ENCODE assay signal across 13 cellular contexts in genomic region chr16:89510526-89510925, GRCh38. TPM values are rescaled to one million over a fixed set of nuclear protein-coding genes. Genes with fewer than 3 reads are reported as not detected.
A peak's percentile ranks its signal among the peaks of the same experiment; 100 is the strongest.
DNase-seq lines count a peak whose midpoint lies in the region; ATAC-seq, FAIRE-seq and TF ChIP-seq lines count a peak whose summit lies in the region.
"Had no signal": no experiment of that assay in that cellular context is flagged by ENCODE, and none has a peak within 500 bp of the region (broad histone marks: within the 10 kb centered on the region; RNA-seq: fewer than 3 reads in every experiment).

No MANE protein-coding gene starts in this region.

- H3K79me2 ChIP-seq in HepG2 (ENCODE audit: insufficient read depth, low read length) = peaks cover 47% of the 10 kb centered on the region

- no peaks in the 10 kb centered on the region for H3K9me3 Mint-ChIP-seq in activated CD8-positive, alpha-beta T cell treated with anti-CD3 and anti-CD28 coated beads for 36 hours
- H3K9me3 Mint-ChIP-seq in immature natural killer cell = no peaks in the 10 kb centered on the region
- H3K9me3 Mint-ChIP-seq in progenitor cell of endocrine pancreas (ENCODE audit: low read depth) = no peaks in the 10 kb centered on the region

- H3K27me3 ChIP-seq in HepG2 (ENCODE audit: control insufficient read depth in 1 of 2, insufficient read depth in 2 of 2, low read length in 2 of 2) (no peaks in the 10 kb centered on the region; a peak in 1 of 5 replicates), right lobe of liver (no peaks in the 10 kb centered on the region)
- H3K27me3 ChIP-seq: stomach had no signal

- POLR2A ChIA-PET in HepG2 (lab: Yijun Ruan, JAX) = interaction anchor here (1.9 kb wide), 1 partner anchor 22 kb away, joined by 4 read pairs; no protein-coding TSS in a partner anchor
- POLR2A ChIA-PET in activated CD8-positive, alpha-beta T cell treated with anti-CD3 and anti-CD28 coated beads for 36 hours (lab: Charles Lee) = interaction anchor here (0.6 kb wide), 1 partner anchor 21 kb away, joined by 3 read pairs; the partner anchor contains the start of gene ANKRD11

- H3K27ac ChIP-seq in HepG2 (ENCODE audit: extremely low read length, insufficient read depth, low read length) (no peak overlapping the region), right lobe of liver (no peak overlapping the region)
- H3K27ac ChIP-seq: stomach, VCaP had no signal

- no peak for DNase-seq in HepG2 (ENCODE audit: low spot score)
- no peak for DNase-seq in right lobe of liver
- no peak for DNase-seq in activated CD8-positive, alpha-beta T cell treated with anti-CD3 and anti-CD28 coated beads for 36 hours
- no peak for DNase-seq in immature natural killer cell
- DNase-seq in SK-N-DZ (ENCODE audit: low spot score) = no peak
- DNase-seq in cortex of kidney (lab: John Stamatoyannopoulos, UW) = no peak
- DNase-seq in progenitor cell of endocrine pancreas (ENCODE audit: low spot score, unreplicated experiment) = no peak
- DNase-seq: left colon, NCI-H1417 treated with DMSO at 0.1 percent for 48 hours, stomach had no signal

- no peak overlapping the region for H3K4me2 ChIP-seq in HepG2 (ENCODE audit: low read depth, low read length)

- CTCF ChIA-PET in HepG2 (lab: Yijun Ruan, JAX; ENCODE audit: low intra/inter-chr PET ratio, low total read pairs) = no interaction called here
- CTCF ChIA-PET in activated CD8-positive, alpha-beta T cell treated with anti-CD3 and anti-CD28 coated beads for 36 hours (lab: Charles Lee) = interaction anchor here (1.2 to 1.4 kb wide), 5 partner anchors 16 to 264 kb away, joined by 3 to 4 read pairs (median 3); no protein-coding TSS in a partner anchor

- H3K27ac Mint-ChIP-seq in activated CD8-positive, alpha-beta T cell treated with anti-CD3 and anti-CD28 coated beads for 36 hours = peak overlapping the region; percentile 38
- H3K27ac Mint-ChIP-seq in immature natural killer cell (peak overlapping the region in 1 of 6 donors; percentile 45), progenitor cell of endocrine pancreas (no peak overlapping the region)

- peaks cover 18 to 36% of the 10 kb centered on the region in 2 experiments for H3K36me3 ChIP-seq in HepG2 (replicated peaks in 1 of 2; ENCODE audit: control insufficient read depth in 1 of 2, insufficient read depth in 2 of 2, low read length in 2 of 2)
- peaks cover 5 to 41% (median 12%) of the 10 kb centered on the region in 4 donors for H3K36me3 ChIP-seq in right lobe of liver

- in situ Hi-C loops in HepG2 (cut with HindIII; ENCODE audit: extremely low pct_ligation_motif_present, low pct_unique_long_range_greater_than_20kb) = no loop called here

- FAIRE-seq in HepG2 (lab: Jason Lieb, UNC) = no peak
- FAIRE-seq: bronchial epithelial cell had no signal

- no peaks in the 10 kb centered on the region for H3K9me3 ChIP-seq in HepG2 (ENCODE audit: low read length)
- H3K9me3 ChIP-seq in right lobe of liver = no peaks in the 10 kb centered on the region
- H3K9me3 ChIP-seq: stomach had no signal

- peaks cover 36% of the 10 kb centered on the region for H3K4me1 ChIP-seq in HepG2 (ENCODE audit: insufficient read depth, low read length)
- peaks cover 0 to 28% (median 10%) of the 10 kb centered on the region in 4 donors for H3K4me1 ChIP-seq in right lobe of liver

- H4K20me1 ChIP-seq in HepG2 (ENCODE audit: insufficient read depth, low read length) = peaks cover 12% of the 10 kb centered on the region

- WGBS in HepG2 (ENCODE audit: low lambda C conversion rate) = 92% methylated on average over 9 of the region's 9 CpGs
- WGBS in right lobe of liver (ENCODE audit: insufficient coverage, low coverage, low lambda C conversion rate, missing lambda C conversion rate) = 92% methylated on average over 5 of the region's 9 CpGs

- TF ChIP-seq EP300 in HepG2 (IDR thresholded peaks at IDR 0.05; ENCODE audit: low read depth in 2 of 2, low read length in 2 of 2) (no peak), HepG2 (CRISPR knock-in tag; IDR thresholded peaks at IDR 0.05; ENCODE audit: borderline replicate concordance) (no peak)

- peak overlapping the region; percentile 24 for H3K4me3 Mint-ChIP-seq in activated CD8-positive, alpha-beta T cell treated with anti-CD3 and anti-CD28 coated beads for 36 hours
- H3K4me3 Mint-ChIP-seq in immature natural killer cell (peak overlapping the region in 3 of 5 donors; percentile 67 to 92 (median 92)), progenitor cell of endocrine pancreas (ENCODE audit: low read depth) (no peak overlapping the region)

- H2AFZ ChIP-seq in HepG2 (ENCODE audit: low read length) = no peak overlapping the region

- ATAC-seq in HepG2 (no peak), right lobe of liver (no peak), GM21786 (IDR thresholded peaks at IDR 0.05; ENCODE audit: unreplicated experiment) (no peak)
- ATAC-seq in activated CD8-positive, alpha-beta T cell treated with anti-CD3 and anti-CD28 coated beads for 36 hours = no peak
- ATAC-seq: left colon had no signal

- BruUV-seq in HepG2 (replicated peaks; lab: Mats Ljungman, UMichigan) = no TSS peak

- no peaks in the 10 kb centered on the region for H3K27me3 Mint-ChIP-seq in activated CD8-positive, alpha-beta T cell treated with anti-CD3 and anti-CD28 coated beads for 36 hours
- peaks cover 0 to 15% (median 11%) of the 10 kb centered on the region in 3 donors for H3K27me3 Mint-ChIP-seq in immature natural killer cell (ENCODE audit: low read depth in 3 of 3)
- H3K27me3 Mint-ChIP-seq in progenitor cell of endocrine pancreas = no peaks in the 10 kb centered on the region

- intact Hi-C loops in HepG2 (cut with micrococcal nuclease; ENCODE audit: unreplicated experiment) = no loop called here
- intact Hi-C loops in right lobe of liver (cut with DNase I) = loop anchor here in 1 of 2 donors (10.0 kb wide), 1 partner anchor 176 kb away; no protein-coding TSS in a partner anchor
- intact Hi-C loops in activated CD8-positive, alpha-beta T cell treated with anti-CD3 and anti-CD28 coated beads for 36 hours (cut with micrococcal nuclease) = no loop called here

- no peak for TF ChIP-seq RAD21 in HepG2 (CRISPR knock-in tag; IDR thresholded peaks at IDR 0.05)

- TF ChIP-seq POLR2A in HepG2 (IDR thresholded peaks at IDR 0.05; ENCODE audit: insufficient read depth in 1 of 2, low read depth in 2 of 2, low read length in 2 of 2) (no peak), right lobe of liver (IDR thresholded peaks at IDR 0.05) (no peak)

- TF ChIP-seq CTCF in HepG2 (CRISPR knock-in tag; IDR thresholded peaks at IDR 0.05) (no peak), right lobe of liver (IDR thresholded peaks at IDR 0.05) (no peak), progenitor cell of endocrine pancreas (IDR thresholded peaks at IDR 0.05; ENCODE audit: unreplicated experiment) (no peak)
- TF ChIP-seq CTCF in activated CD8-positive, alpha-beta T cell treated with anti-CD3 and anti-CD28 coated beads for 36 hours (IDR thresholded peaks at IDR 0.05) = no peak

- H3K4me3 ChIP-seq in HepG2 (replicated peaks in 1 of 3; ENCODE audit: insufficient read depth in 1 of 3, low read depth in 2 of 3, low read length in 3 of 3) = no peak overlapping the region
- H3K4me3 ChIP-seq in right lobe of liver = no peak overlapping the region
- H3K4me3 ChIP-seq: stomach had no signal

- H3K9ac ChIP-seq in HepG2 (ENCODE audit: insufficient read depth, low read depth, low read length) = peak overlapping the region; percentile 24; the same call in 1 of the 2 replicates

- H3K36me3 Mint-ChIP-seq in activated CD8-positive, alpha-beta T cell treated with anti-CD3 and anti-CD28 coated beads for 36 hours (ENCODE audit: low read depth) = peaks cover 21% of the 10 kb centered on the region
- peaks cover 6 to 10% (median 6%) of the 10 kb centered on the region in 3 donors for H3K36me3 Mint-ChIP-seq in immature natural killer cell
- peaks cover 7% of the 10 kb centered on the region for H3K36me3 Mint-ChIP-seq in progenitor cell of endocrine pancreas (ENCODE audit: insufficient read depth)

- peaks cover 27% of the 10 kb centered on the region for H3K4me1 Mint-ChIP-seq in activated CD8-positive, alpha-beta T cell treated with anti-CD3 and anti-CD28 coated beads for 36 hours (ENCODE audit: low read depth)
- H3K4me1 Mint-ChIP-seq in immature natural killer cell (peaks cover 29 to 38% of the 10 kb centered on the region in 2 donors), progenitor cell of endocrine pancreas (ENCODE audit: low read depth) (peaks cover 5% of the 10 kb centered on the region)

RNA-seq across cellular contexts. Expression of gene SPG7, which starts 2.3 kb away (rescaled TPM):
- 63.9 and 136 TPM in 2 replicates for total RNA-seq in HepG2 (2016; rRNA removed; fragmentation: Illumina TruSeq; extraction: Trizol)
- total RNA-seq in HepG2 (2016; cell fraction: cytosol; rRNA removed; fragmentation: Illumina TruSeq; extraction: Trizol; ENCODE audit: low read depth) = 47.1 and 47.6 TPM in 2 replicates
- total RNA-seq in HepG2 (2016; cell fraction: insoluble cytoplasmic fraction; rRNA removed; fragmentation: Illumina TruSeq; extraction: Trizol) = 54.6 and 131 TPM in 2 replicates
- 46.3 and 47.0 TPM in 2 replicates for total RNA-seq in HepG2 (2016; cell fraction: membrane; rRNA removed; fragmentation: Illumina TruSeq; extraction: Trizol)
- 148 and 166 TPM in 2 replicates for total RNA-seq in HepG2 (2016; cell fraction: nucleus; rRNA removed; fragmentation: Illumina TruSeq; extraction: Trizol)
- polyA plus RNA-seq in HepG2 (2011; rRNA removed) = 66.0 and 77.5 TPM in 2 replicates
- polyA plus RNA-seq in HepG2 (2011; cell fraction: cytosol; rRNA removed) = 41.6 and 46.2 TPM in 2 replicates
- 327 and 378 TPM in 2 replicates for polyA plus RNA-seq in HepG2 (2011; cell fraction: nucleus; rRNA removed)
- polyA plus RNA-seq in HepG2 (2012) = 69.0 and 72.2 TPM in 2 replicates
- polyA plus RNA-seq in HepG2 (2016; cell fraction: cytosol; fragmentation: Illumina TruSeq; extraction: Trizol; ENCODE audit: low read depth) = 8.2 and 9.5 TPM in 2 replicates
- polyA plus RNA-seq in HepG2 (2016; cell fraction: insoluble cytoplasmic fraction; fragmentation: Illumina TruSeq; extraction: Trizol; ENCODE audit: low read depth) = 43.3 and 56.0 TPM in 2 replicates
- polyA plus RNA-seq in HepG2 (2016; cell fraction: membrane; fragmentation: Illumina TruSeq; extraction: Trizol; ENCODE audit: low read depth) = 16.9 and 17.6 TPM in 2 replicates
- 304 and 336 TPM in 2 replicates for polyA plus RNA-seq in HepG2 (2016; cell fraction: nucleus; fragmentation: Illumina TruSeq; extraction: Trizol; ENCODE audit: insufficient read depth, low read depth)
- 76.1 and 106 TPM in 2 replicates for polyA minus RNA-seq in HepG2 (2011; rRNA and poly(A)+ RNA removed; ENCODE audit: low replicate concordance)
- 59.0 and 61.6 TPM in 2 replicates for polyA minus RNA-seq in HepG2 (2011; cell fraction: cytosol; rRNA and poly(A)+ RNA removed)
- 140 and 143 TPM in 2 replicates for polyA minus RNA-seq in HepG2 (2011; cell fraction: nucleus; rRNA and poly(A)+ RNA removed)
- 10 to 100 TPM; 44.0 to 70.5 (median 57.0) TPM for total RNA-seq in right lobe of liver
- 10 to 100 TPM; 78.6 to 79.8 TPM for total RNA-seq in activated CD8-positive, alpha-beta T cell treated with anti-CD3 and anti-CD28 coated beads for 36 hours
- polyA plus RNA-seq in immature natural killer cell = 10 to 100 TPM; 39.7 to 48.4 (median 41.0) TPM
- 297 and 335 TPM in 2 replicates for polyA plus RNA-seq in SK-N-DZ (2014; cell fraction: cytosol; rRNA removed)
- 713 and 807 TPM in 2 replicates for polyA plus RNA-seq in SK-N-DZ (2014; cell fraction: nucleus; rRNA removed)
- 183 and 184 TPM in 2 replicates for total RNA-seq in progenitor cell of endocrine pancreas

RNA-seq across cellular contexts. Expression of gene ANKRD11, which starts 20.2 kb away (rescaled TPM):
- total RNA-seq in HepG2 (2016; rRNA removed; fragmentation: Illumina TruSeq; extraction: Trizol) = 21.4 and 24.4 TPM in 2 replicates
- 54.2 and 55.2 TPM in 2 replicates for total RNA-seq in HepG2 (2016; cell fraction: cytosol; rRNA removed; fragmentation: Illumina TruSeq; extraction: Trizol; ENCODE audit: low read depth)
- 17.9 and 22.3 TPM in 2 replicates for total RNA-seq in HepG2 (2016; cell fraction: insoluble cytoplasmic fraction; rRNA removed; fragmentation: Illumina TruSeq; extraction: Trizol)
- total RNA-seq in HepG2 (2016; cell fraction: membrane; rRNA removed; fragmentation: Illumina TruSeq; extraction: Trizol) = 22.4 and 27.0 TPM in 2 replicates
- total RNA-seq in HepG2 (2016; cell fraction: nucleus; rRNA removed; fragmentation: Illumina TruSeq; extraction: Trizol) = 48.5 and 63.5 TPM in 2 replicates
- 38.4 and 42.3 TPM in 2 replicates for polyA plus RNA-seq in HepG2 (2011; rRNA removed)
- 31.1 and 36.3 TPM in 2 replicates for polyA plus RNA-seq in HepG2 (2011; cell fraction: cytosol; rRNA removed)
- 155 and 191 TPM in 2 replicates for polyA plus RNA-seq in HepG2 (2011; cell fraction: nucleus; rRNA removed)
- polyA plus RNA-seq in HepG2 (2012) = 78.6 and 89.8 TPM in 2 replicates
- polyA plus RNA-seq in HepG2 (2016; cell fraction: cytosol; fragmentation: Illumina TruSeq; extraction: Trizol; ENCODE audit: low read depth) = 10.6 and 13.9 TPM in 2 replicates
- 35.2 and 50.6 TPM in 2 replicates for polyA plus RNA-seq in HepG2 (2016; cell fraction: insoluble cytoplasmic fraction; fragmentation: Illumina TruSeq; extraction: Trizol; ENCODE audit: low read depth)
- 29.5 and 30.6 TPM in 2 replicates for polyA plus RNA-seq in HepG2 (2016; cell fraction: membrane; fragmentation: Illumina TruSeq; extraction: Trizol; ENCODE audit: low read depth)
- polyA plus RNA-seq in HepG2 (2016; cell fraction: nucleus; fragmentation: Illumina TruSeq; extraction: Trizol; ENCODE audit: insufficient read depth, low read depth) = 190 and 216 TPM in 2 replicates
- 38.6 and 64.5 TPM in 2 replicates for polyA minus RNA-seq in HepG2 (2011; rRNA and poly(A)+ RNA removed; ENCODE audit: low replicate concordance)
- polyA minus RNA-seq in HepG2 (2011; cell fraction: cytosol; rRNA and poly(A)+ RNA removed) = 32.5 and 37.0 TPM in 2 replicates
- polyA minus RNA-seq in HepG2 (2011; cell fraction: nucleus; rRNA and poly(A)+ RNA removed) = 104 and 109 TPM in 2 replicates
- total RNA-seq in right lobe of liver = 10 to 100 TPM; 26.2 to 65.8 (median 41.6) TPM
- 100 to 1,000 TPM; 145 to 147 TPM for total RNA-seq in activated CD8-positive, alpha-beta T cell treated with anti-CD3 and anti-CD28 coated beads for 36 hours
- polyA plus RNA-seq in immature natural killer cell = 10 to 100 TPM in 1 of 3 donors, 1 to 10 TPM in 2; 3.7 to 14.3 (median 8.5) TPM
- 47.7 and 51.2 TPM in 2 replicates for polyA plus RNA-seq in SK-N-DZ (2014; cell fraction: cytosol; rRNA removed)
- polyA plus RNA-seq in SK-N-DZ (2014; cell fraction: nucleus; rRNA removed) = 95.8 and 176 TPM in 2 replicates
- 178 and 183 TPM in 2 replicates for total RNA-seq in progenitor cell of endocrine pancreas

RNA-seq across cellular contexts. Expression of gene RPL13, which starts 50.0 kb away (rescaled TPM):
- 2,988 and 3,233 TPM in 2 replicates for total RNA-seq in HepG2 (2016; rRNA removed; fragmentation: Illumina TruSeq; extraction: Trizol)
- total RNA-seq in HepG2 (2016; cell fraction: cytosol; rRNA removed; fragmentation: Illumina TruSeq; extraction: Trizol; ENCODE audit: low read depth) = 6,142 and 6,743 TPM in 2 replicates
- 3,074 and 3,414 TPM in 2 replicates for total RNA-seq in HepG2 (2016; cell fraction: insoluble cytoplasmic fraction; rRNA removed; fragmentation: Illumina TruSeq; extraction: Trizol)
- 8,788 and 9,254 TPM in 2 replicates for total RNA-seq in HepG2 (2016; cell fraction: membrane; rRNA removed; fragmentation: Illumina TruSeq; extraction: Trizol)
- 1,061 and 1,137 TPM in 2 replicates for total RNA-seq in HepG2 (2016; cell fraction: nucleus; rRNA removed; fragmentation: Illumina TruSeq; extraction: Trizol)
- 4,411 and 5,523 TPM in 2 replicates for polyA plus RNA-seq in HepG2 (2011; rRNA removed)
- polyA plus RNA-seq in HepG2 (2011; cell fraction: cytosol; rRNA removed) = 4,701 and 9,932 TPM in 2 replicates
- polyA plus RNA-seq in HepG2 (2011; cell fraction: nucleus; rRNA removed) = 3,101 and 3,317 TPM in 2 replicates
- 3,379 and 4,912 TPM in 2 replicates for polyA plus RNA-seq in HepG2 (2012)
- polyA plus RNA-seq in HepG2 (2016; cell fraction: cytosol; fragmentation: Illumina TruSeq; extraction: Trizol; ENCODE audit: low read depth) = 8,773 and 9,300 TPM in 2 replicates
- 3,767 and 4,135 TPM in 2 replicates for polyA plus RNA-seq in HepG2 (2016; cell fraction: insoluble cytoplasmic fraction; fragmentation: Illumina TruSeq; extraction: Trizol; ENCODE audit: low read depth)
- polyA plus RNA-seq in HepG2 (2016; cell fraction: membrane; fragmentation: Illumina TruSeq; extraction: Trizol; ENCODE audit: low read depth) = 9,832 and 9,939 TPM in 2 replicates
- polyA plus RNA-seq in HepG2 (2016; cell fraction: nucleus; fragmentation: Illumina TruSeq; extraction: Trizol; ENCODE audit: insufficient read depth, low read depth) = 2,257 and 2,556 TPM in 2 replicates
- 1,096 and 3,482 TPM in 2 replicates for polyA minus RNA-seq in HepG2 (2011; rRNA and poly(A)+ RNA removed; ENCODE audit: low replicate concordance)
- 1,942 and 2,023 TPM in 2 replicates for polyA minus RNA-seq in HepG2 (2011; cell fraction: cytosol; rRNA and poly(A)+ RNA removed)
- 448 and 516 TPM in 2 replicates for polyA minus RNA-seq in HepG2 (2011; cell fraction: nucleus; rRNA and poly(A)+ RNA removed)
- total RNA-seq in right lobe of liver = 1,000 to 10,000 TPM in 2 of 6 experiments, 100 to 1,000 TPM in 4; 684 to 2,810 (median 731) TPM
- total RNA-seq in activated CD8-positive, alpha-beta T cell treated with anti-CD3 and anti-CD28 coated beads for 36 hours = 1,000 to 10,000 TPM; 3,056 to 3,151 TPM
- 1,000 to 10,000 TPM; 1,461 to 3,229 (median 2,406) TPM for polyA plus RNA-seq in immature natural killer cell
- 15,157 and 26,083 TPM in 2 replicates for polyA plus RNA-seq in SK-N-DZ (2014; cell fraction: cytosol; rRNA removed)
- 6,437 and 7,526 TPM in 2 replicates for polyA plus RNA-seq in SK-N-DZ (2014; cell fraction: nucleus; rRNA removed)
- total RNA-seq in progenitor cell of endocrine pancreas = 1,643 and 1,699 TPM in 2 replicates
